ENCODE assay signal across 15 cellular contexts in genomic region chr11:134815404-134815803, GRCh38.
DNase-seq lines count a peak whose midpoint lies in the region; ATAC-seq lines count a peak whose summit lies in the region.
"Had no signal": no experiment of that assay in that cellular context is flagged by ENCODE, and none has a peak within 500 bp of the region (broad histone marks: within the 10 kb centered on the region; RNA-seq: fewer than 3 reads in every experiment).

No MANE protein-coding gene starts in this region.

- H4K12ac ChIP-seq in trophoblast cell (ENCODE audit: low read depth, low read length), result no peak overlapping the region

- H3K4me3 Mint-ChIP-seq in activated T-helper 17 cell treated with anti-CD3 and anti-CD28 coated beads, Interleukin-2, amount 50 U/mL, for 72 hours, result no peak overlapping the region
- H3K4me3 Mint-ChIP-seq: CD4-positive, CD25-positive, alpha-beta regulatory T cell; GM23338 had no signal

- H3K14ac ChIP-seq in trophoblast cell (ENCODE audit: low read length), result peak overlapping the region; percentile 6

- H3K4me1 Mint-ChIP-seq in activated T-helper 17 cell treated with anti-CD3 and anti-CD28 coated beads, Interleukin-2, amount 50 U/mL, for 72 hours, result no peaks in the 10 kb centered on the region
- H3K4me1 Mint-ChIP-seq: CD4-positive, CD25-positive, alpha-beta regulatory T cell had no signal

- peak overlapping the region; percentile 7 for H4K91ac ChIP-seq in trophoblast cell (ENCODE audit: low read depth, low read length)

- peaks cover 10% of the 10 kb centered on the region for H3K79me1 ChIP-seq in trophoblast cell (ENCODE audit: low read length)

- H3K18ac ChIP-seq in trophoblast cell (ENCODE audit: low read length), result no peak overlapping the region

- H4K8ac ChIP-seq in trophoblast cell (ENCODE audit: low read depth, low read length), result no peak overlapping the region

- no peak overlapping the region for H2AK5ac ChIP-seq in trophoblast cell (ENCODE audit: low read length)

- no peak overlapping the region for H2BK120ac ChIP-seq in trophoblast cell (ENCODE audit: insufficient read depth, low read length, poor library complexity)

- no peaks in the 10 kb centered on the region for H3K36me3 ChIP-seq in trophoblast cell (ENCODE audit: control insufficient read depth in 1 of 2, insufficient read depth in 2 of 2, low read length in 2 of 2)
- H3K36me3 ChIP-seq: BLaER1 treated with 17β-estradiol and CSF1 and Interleukin-3, amounts not matched to agents 10 nM and 100 nM had no signal

- peaks cover 28% of the 10 kb centered on the region for H3K27me3 Mint-ChIP-seq in activated T-helper 17 cell treated with anti-CD3 and anti-CD28 coated beads, Interleukin-2, amount 50 U/mL, for 72 hours

- no peaks in the 10 kb centered on the region for H3K9me3 Mint-ChIP-seq in activated T-helper 17 cell treated with anti-CD3 and anti-CD28 coated beads, Interleukin-2, amount 50 U/mL, for 72 hours
- H3K9me3 Mint-ChIP-seq: GM23338 had no signal

- H2BK12ac ChIP-seq in trophoblast cell (ENCODE audit: low read length), result peak overlapping the region; percentile 3

- H2BK5ac ChIP-seq in trophoblast cell (ENCODE audit: low read depth, low read length, poor library complexity), result no peak overlapping the region

- no peaks in the 10 kb centered on the region for H3K9me3 ChIP-seq in trophoblast cell (ENCODE audit: insufficient read depth, low read depth, low read length)
- H3K9me3 ChIP-seq: BLaER1 treated with 17β-estradiol and CSF1 and Interleukin-3, amounts not matched to agents 10 nM and 100 nM had no signal

- H3K27ac Mint-ChIP-seq in activated T-helper 17 cell treated with anti-CD3 and anti-CD28 coated beads, Interleukin-2, amount 50 U/mL, for 72 hours, result no peak overlapping the region
- H3K27ac Mint-ChIP-seq: CD4-positive, CD25-positive, alpha-beta regulatory T cell; GM23338 had no signal

- no peak overlapping the region for H3K9ac ChIP-seq in trophoblast cell (ENCODE audit: low read length)
- H3K9ac ChIP-seq: BLaER1 treated with 17β-estradiol and CSF1 and Interleukin-3, amounts not matched to agents 10 nM and 100 nM had no signal

- peaks cover 3% of the 10 kb centered on the region for H3K79me2 ChIP-seq in trophoblast cell (ENCODE audit: control insufficient read depth, insufficient read depth, low read length, poor library complexity)

- no peak overlapping the region for H2AFZ ChIP-seq in trophoblast cell (ENCODE audit: insufficient read depth, low read length, poor library complexity)
- H2AFZ ChIP-seq: GM23338 had no signal

- peak; percentile 62 for ATAC-seq in activated T-helper 17 cell treated with anti-CD3 and anti-CD28 coated beads, Interleukin-2, amount 50 U/mL, for 72 hours (replicated peaks)
- no peak for ATAC-seq in GM18520 (IDR thresholded peaks at IDR 0.05; ENCODE audit: unreplicated experiment)
- ATAC-seq: GM23338 had no signal

- no peak overlapping the region for H3K4me2 ChIP-seq in trophoblast cell (ENCODE audit: low read length)
- H3K4me2 ChIP-seq: BLaER1 treated with 17β-estradiol and CSF1 and Interleukin-3, amounts not matched to agents 10 nM and 100 nM; GM23338 had no signal

- WGBS in trophoblast cell (ENCODE audit: extremely low coverage, insufficient coverage, insufficient read length), result no CpG with 5 or more reads among the region's 2 CpGs

- H3K23ac ChIP-seq in trophoblast cell (ENCODE audit: low read length), result no peak overlapping the region

- in situ Hi-C loops in Caki2 (cut with HindIII; ENCODE audit: low pct_unique_long_range_greater_than_20kb, low sequenced_read_pairs), result no loop called here

- H3K27me3 ChIP-seq in trophoblast cell (ENCODE audit: insufficient read depth, low read length), result no peaks in the 10 kb centered on the region
- H3K27me3 ChIP-seq: BLaER1 treated with 17β-estradiol and CSF1 and Interleukin-3, amounts not matched to agents 10 nM and 100 nM had no signal

- H3K4me3 ChIP-seq in trophoblast cell (ENCODE audit: low read depth, low read length), result no peak overlapping the region
- H3K4me3 ChIP-seq: BLaER1 treated with 17β-estradiol and CSF1 and Interleukin-3, amounts not matched to agents 10 nM and 100 nM; GM23338 had no signal

- peaks cover 12 to 19% of the 10 kb centered on the region in 2 experiments for H3K4me1 ChIP-seq in trophoblast cell (ENCODE audit: control insufficient read depth in 1 of 2, insufficient read depth in 2 of 2, low read length in 2 of 2)
- H3K4me1 ChIP-seq: BLaER1 treated with 17β-estradiol and CSF1 and Interleukin-3, amounts not matched to agents 10 nM and 100 nM had no signal

- H3K27ac ChIP-seq in trophoblast cell (ENCODE audit: low read depth, low read length) (no peak overlapping the region), caudate nucleus (ENCODE audit: low read depth, low read length) (no peak overlapping the region)
- H3K27ac ChIP-seq: BLaER1 treated with 17β-estradiol and CSF1 and Interleukin-3, amounts not matched to agents 10 nM and 100 nM had no signal

- DNase-seq in Caki2 (ENCODE audit: low read depth) (peak; percentile 56), M059J (ENCODE audit: low read depth) (peak; percentile 81), trophoblast cell (no peak), caudate nucleus (lab: John Stamatoyannopoulos, UW) (no peak), medulla oblongata (ENCODE audit: extremely low spot score) (no peak)
- DNase-seq: ACHN; CD4-positive, CD25-positive, alpha-beta regulatory T cell; DMS153; H7; IMR-90; KG1 had no signal

- no peaks in the 10 kb centered on the region for H3K36me3 Mint-ChIP-seq in activated T-helper 17 cell treated with anti-CD3 and anti-CD28 coated beads, Interleukin-2, amount 50 U/mL, for 72 hours (ENCODE audit: low read depth)
- H3K36me3 Mint-ChIP-seq: CD4-positive, CD25-positive, alpha-beta regulatory T cell had no signal

- H3K4ac ChIP-seq in trophoblast cell (ENCODE audit: low read depth, low read length), result no peak overlapping the region

Comparison
In these comparisons a context has a peak if more than half of its experiments do, and no peak if none do; other contexts are left out.
1. DNase-seq: peak in Caki2 (single experiment) and M059J (single experiment); none in trophoblast cell (0 of 2), caudate nucleus (0 of 61) and medulla oblongata (single experiment).